Comparison of ENCODE assay signal across 1 cellular context in genomic region chr6:21785162-21785561, GRCh38.
TF ChIP-seq lines count a peak whose summit lies in the region.

No MANE protein-coding gene starts in this region.

TF ChIP-seq in IMR-90, 13 proteins besides CTCF, POLR2A, EP300 and RAD21 (continued from another document):
- TF ChIP-seq ELK1 (IDR thresholded peaks at IDR 0.05; ENCODE audit: borderline replicate concordance, low read depth, low read length): no peak
- no peak for TF ChIP-seq CHD1 (IDR thresholded peaks at IDR 0.05; ENCODE audit: low read depth, low read length)
- TF ChIP-seq RCOR1 (IDR thresholded peaks at IDR 0.05; ENCODE audit: insufficient replicate concordance, low read length): no peak
- no peak for TF ChIP-seq USF2 (IDR thresholded peaks at IDR 0.05; ENCODE audit: low read depth, low read length)
